26 cellular contexts compared by ENCODE assay signal in genomic region chr1:76185207-76185606, GRCh38.
"Had no signal": no experiment of that assay in that cellular context is flagged by ENCODE, and none has a peak within 500 bp of the region (broad histone marks: within the 10 kb centered on the region; RNA-seq: fewer than 3 reads in every experiment).

No MANE protein-coding gene starts in this region.

- H3K4me1 ChIP-seq: ascending aorta, breast epithelium, colonic mucosa, gastroesophageal sphincter, heart right ventricle had no signal

- H3K9me3 ChIP-seq: ascending aorta, colonic mucosa, gastroesophageal sphincter had no signal

- DNase-seq: activated CD4-positive, alpha-beta T cell treated with anti-CD3 and anti-CD28 coated beads for 4 hours; activated CD4-positive, alpha-beta T cell treated with anti-CD3 and anti-CD28 coated beads, Interleukin-2, amount 50 U/mL, for 1 hour; activated CD4-positive, alpha-beta T cell treated with anti-CD3 and anti-CD28 coated beads, Interleukin-2, amount 50 U/mL, for 48 hours; activated CD4-positive, CD25-positive, alpha-beta regulatory T cell; activated CD4-positive, CD25-positive, alpha-beta regulatory T cell treated with anti-CD3 and anti-CD28 coated beads, Interleukin-2, amount 50 U/mL, for 72 hours; activated CD8-positive, alpha-beta memory T cell treated with anti-CD3 and anti-CD28 coated beads for 24 hours; activated CD8-positive, alpha-beta T cell treated with anti-CD3 and anti-CD28 coated beads for 36 hours; activated effector memory CD4-positive, alpha-beta T cell treated with Interleukin-2 at 50 U/mL for 16 hours; activated gamma-delta T cell treated with Interleukin-2 at 50 U/mL for 16 hours; activated naive CD4-positive, alpha-beta T cell treated with anti-CD3 and anti-CD28 coated beads, Interleukin-2, amount 50 U/mL, for 16 hours; activated naive CD4-positive, alpha-beta T cell treated with Interleukin-2 at 50 U/mL for 16 hours; activated T-cell treated with anti-CD3 and anti-CD28 coated beads, Interleukin-2, amount 50 U/mL, for 4 hours; central memory CD4-positive, alpha-beta T cell; cerebellar nuclear complex; colonic mucosa; effector CD8-positive, alpha-beta T cell; endodermal cell; foreskin melanocyte; heart right ventricle; T-helper 2 cell had no signal

- ATAC-seq: activated CD8-positive, alpha-beta T cell treated with anti-CD3 and anti-CD28 coated beads for 36 hours; activated T-cell treated with anti-CD3 and anti-CD28 coated beads, Interleukin-2, amount 50 U/mL, for 4 hours; activated T-helper 17 cell treated with anti-CD3 and anti-CD28 coated beads, Interleukin-2, amount 50 U/mL, for 72 hours; esophagus mucosa; gastroesophageal sphincter; heart right ventricle had no signal

- H3K36me3 ChIP-seq: ascending aorta, breast epithelium, cardiac muscle cell, colonic mucosa, heart right ventricle had no signal

- H3K27ac ChIP-seq: ascending aorta, breast epithelium, cardiac muscle cell, colonic mucosa, gastroesophageal sphincter, heart right ventricle had no signal

- H3K27me3 ChIP-seq: ascending aorta, breast epithelium, cardiac muscle cell, colonic mucosa, gastroesophageal sphincter, heart right ventricle had no signal

- H3K4me3 ChIP-seq: ascending aorta, breast epithelium, cardiac muscle cell, colonic mucosa, gastroesophageal sphincter, heart right ventricle had no signal
